ENCODE assay signal across 2 cellular contexts in genomic region chr11:16814410-16815046, GRCh38.
TF ChIP-seq lines count a peak whose summit lies in the region.

No MANE protein-coding gene starts in this region.

TF ChIP-seq in liver, 16 proteins besides CTCF, POLR2A, EP300 and RAD21 (continued from another document):
- no peak for TF ChIP-seq REST (IDR thresholded peaks at IDR 0.05)
- TF ChIP-seq JUND (IDR thresholded peaks at IDR 0.05): no peak
- no peak for TF ChIP-seq YY1 (IDR thresholded peaks at IDR 0.05)
- TF ChIP-seq ATF3 (IDR thresholded peaks at IDR 0.05): no peak
- no peak for TF ChIP-seq HNF4G (IDR thresholded peaks at IDR 0.05)
- TF ChIP-seq FOXA1 (IDR thresholded peaks at IDR 0.05): no peak
- no peak for TF ChIP-seq ZBTB33 (IDR thresholded peaks at IDR 0.05)
- TF ChIP-seq EGR1 (IDR thresholded peaks at IDR 0.05; ENCODE audit: low read depth in 2 of 2): no peak
- TF ChIP-seq SP1 (IDR thresholded peaks at IDR 0.05): no peak
- no peak for TF ChIP-seq NR2F2 (IDR thresholded peaks at IDR 0.05)

TF ChIP-seq in neural cell, 6 proteins besides CTCF, POLR2A, EP300 and RAD21 (continued from another document):
- TF ChIP-seq MXI1 (conservative IDR thresholded peaks at IDR 0.05; ENCODE audit: poor library complexity, severe bottlenecking) (no peak), SMC3 (conservative IDR thresholded peaks at IDR 0.05; ENCODE audit: poor library complexity) (no peak), EZH2 (IDR thresholded peaks at IDR 0.05; ENCODE audit: borderline replicate concordance, insufficient read depth, low read length, poor library complexity, severe bottlenecking) (no peak), POLR2AphosphoS5 (IDR thresholded peaks at IDR 0.05) (no peak)
TF ChIP-seq in neural cell: peak in this region for 0.
